ENCODE assay signal across 27 cellular contexts in the genomic region with DNA sequence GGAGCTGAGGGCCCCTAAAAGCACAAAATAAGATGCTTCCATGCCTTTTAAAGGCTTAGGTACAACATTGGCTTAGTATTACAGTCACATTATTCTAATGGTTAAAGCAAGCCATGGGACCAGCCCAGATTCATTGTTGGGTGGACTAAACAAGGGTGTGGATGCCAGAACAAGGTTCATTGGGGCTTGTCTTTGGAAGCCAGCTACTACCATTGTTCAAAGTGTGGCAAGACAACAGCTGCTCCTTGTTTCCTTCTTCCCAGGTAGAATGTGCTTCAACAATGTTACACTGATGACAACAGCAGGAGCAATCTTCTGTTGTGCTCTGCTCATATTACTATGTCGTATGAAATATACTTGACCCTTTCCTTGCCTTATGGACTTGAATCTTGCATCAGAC.
A peak's percentile ranks its signal among the peaks of the same experiment; 100 is the strongest.
DNase-seq lines count a peak whose midpoint lies in the region; ATAC-seq, FAIRE-seq and TF ChIP-seq lines count a peak whose summit lies in the region.
"Had no signal": no experiment of that assay in that cellular context is flagged by ENCODE, and none has a peak within 500 bp of the region (broad histone marks: within the 10 kb centered on the region; RNA-seq: fewer than 3 reads in every experiment).

No MANE protein-coding gene starts in this region.

- no peaks in the 10 kb centered on the region for H3K4me1 ChIP-seq in IMR-90 (ENCODE audit: control insufficient read depth, insufficient read depth, low read length)
- H3K4me1 ChIP-seq in body of pancreas = peaks cover 11% of the 10 kb centered on the region
- H3K4me1 ChIP-seq in pancreas = no peaks in the 10 kb centered on the region
- H3K4me1 ChIP-seq: BE2C, BLaER1 had no signal

- CTCF ChIA-PET in IMR-90 (lab: Yijun Ruan, JAX) = no interaction called here

- H3K14ac ChIP-seq in IMR-90 (replicated peaks; ENCODE audit: low read depth, low read length) = no peak overlapping the region

- no peak overlapping the region for H3K27ac ChIP-seq in IMR-90 (ENCODE audit: insufficient read depth, low read length)
- no peak overlapping the region for H3K27ac ChIP-seq in body of pancreas
- no peak overlapping the region for H3K27ac ChIP-seq in pancreas
- H3K27ac ChIP-seq: BLaER1 had no signal

- H2AFZ ChIP-seq in IMR-90 (replicated peaks; ENCODE audit: low read length, poor library complexity) = no peak overlapping the region

- H3K4me2 ChIP-seq in IMR-90 (ENCODE audit: low read depth, low read length) = no peak overlapping the region
- H3K4me2 ChIP-seq: BLaER1 had no signal

- H3K79me1 ChIP-seq in IMR-90 (ENCODE audit: low read depth in 1 of 2, low read length in 2 of 2) = no peaks in the 10 kb centered on the region

- TF ChIP-seq CTCF in IMR-90 (conservative IDR thresholded peaks at IDR 0.05; ENCODE audit: low read depth, low read length) (no peak), body of pancreas (IDR thresholded peaks at IDR 0.05) (no peak), pancreas (IDR thresholded peaks at IDR 0.05) (no peak)

- intact Hi-C loops in IMR-90 (cut with micrococcal nuclease) = no loop called here
- intact Hi-C loops in body of pancreas (cut with DNase I) = no loop called here
- intact Hi-C loops in pancreas (cut with DNase I) = no loop called here

- FAIRE-seq in pancreas (lab: Jason Lieb, UNC) = no peak
- FAIRE-seq: A204.1, GM12878, GM12892, GM18507 had no signal

- H4K91ac ChIP-seq in IMR-90 (ENCODE audit: insufficient read depth, low read depth, low read length) = no peak overlapping the region

- no peaks in the 10 kb centered on the region for H3K36me3 ChIP-seq in IMR-90 (ENCODE audit: control insufficient read depth, insufficient read depth, low read length)
- H3K36me3 ChIP-seq in body of pancreas (replicated peaks in 1 of 2; ENCODE audit: insufficient read depth in 1 of 2, low read depth in 2 of 2) = no peaks in the 10 kb centered on the region
- no peaks in the 10 kb centered on the region for H3K36me3 ChIP-seq in pancreas
- H3K36me3 ChIP-seq: BE2C, BLaER1 had no signal

- no peaks in the 10 kb centered on the region for H3K9me3 Mint-ChIP-seq in activated naive CD4-positive, alpha-beta T cell treated with anti-CD3 and anti-CD28 coated beads, Interleukin-2, amount 50 U/mL, for 72 hours
- H3K9me3 Mint-ChIP-seq: CD14-positive monocyte; CD4-positive, alpha-beta memory T cell; CD4-positive, CD25-positive, alpha-beta regulatory T cell; CD8-positive, alpha-beta memory T cell had no signal

- no peak overlapping the region for H3K9ac ChIP-seq in IMR-90 (ENCODE audit: low read depth, low read length)
- H3K9ac ChIP-seq: BLaER1 had no signal

- in situ Hi-C loops in IMR-90 (cut with MboI; ENCODE audit: low sequenced_read_pairs) = no loop called here

- H4K5ac ChIP-seq in IMR-90 (ENCODE audit: low read depth, low read length) = no peak overlapping the region

- H3K18ac ChIP-seq in IMR-90 (ENCODE audit: low read depth, low read length) = no peak overlapping the region

- no peak overlapping the region for H3K27ac Mint-ChIP-seq in activated naive CD4-positive, alpha-beta T cell treated with anti-CD3 and anti-CD28 coated beads, Interleukin-2, amount 50 U/mL, for 72 hours
- H3K27ac Mint-ChIP-seq: CD14-positive monocyte; CD4-positive, alpha-beta memory T cell; CD4-positive, CD25-positive, alpha-beta regulatory T cell; CD8-positive, alpha-beta memory T cell had no signal

- H4K20me1 ChIP-seq in IMR-90 (ENCODE audit: insufficient read depth, low read length) = no peaks in the 10 kb centered on the region
- H4K20me1 ChIP-seq: BLaER1 had no signal

- no peak overlapping the region for H3K4ac ChIP-seq in IMR-90 (ENCODE audit: low read depth, low read length)

- H3K23ac ChIP-seq in IMR-90 (ENCODE audit: low read depth, low read length) = no peak overlapping the region

- no peak for DNase-seq in IMR-90
- peak in 2 of 4 donors; percentile 24 to 39 for DNase-seq in body of pancreas
- DNase-seq in pancreas = peak in 1 of 6 donors; percentile 17
- no peak for DNase-seq in SIG-M5 (lab: John Stamatoyannopoulos, UW)
- DNase-seq in activated naive CD4-positive, alpha-beta T cell treated with anti-CD3 and anti-CD28 coated beads, Interleukin-2, amount 50 U/mL, for 72 hours (ENCODE audit: low spot score in 2 of 2) = no peak
- DNase-seq in erythroblast (lab: John Stamatoyannopoulos, UW) = no peak
- DNase-seq: 8988T; ACHN; BE2C; C1 segment of cervical spinal cord; CD4-positive, alpha-beta memory T cell; CD4-positive, CD25-positive, alpha-beta regulatory T cell; CD8-positive, alpha-beta memory T cell; COR-L47; DMS 273 treated with DMSO at 0.1 percent for 48 hours; DMS153; DMS53; DMS79; DND-41; EL; GDM1 had no signal

- 0 out of 2 replicates have a peak, but pooled peaks cover 3% of the 10 kb centered on the region for H3K9me3 ChIP-seq in IMR-90 (ENCODE audit: control insufficient read depth, insufficient read depth, low read length)
- H3K9me3 ChIP-seq in body of pancreas = no peaks in the 10 kb centered on the region
- H3K9me3 ChIP-seq in pancreas = no peaks in the 10 kb centered on the region
- H3K9me3 ChIP-seq: BE2C, BLaER1 had no signal

- no peak overlapping the region for H2AK5ac ChIP-seq in IMR-90 (ENCODE audit: low read depth, low read length)

- no CpG with 5 or more reads among the region's 1 CpG for WGBS in IMR-90 (ENCODE audit: extremely low coverage in 2 of 2, insufficient read length in 1 of 2), 2 experiments
- 41% methylated on average over 1 of the region's 1 CpG for WGBS in body of pancreas, 2 donors
- WGBS in pancreas, 2 donors = 43 to 53% methylated on average over 1 of the region's 1 CpG

- TF ChIP-seq POLR2A in IMR-90 (IDR thresholded peaks at IDR 0.05; ENCODE audit: low read depth, low read length) (no peak), body of pancreas (IDR thresholded peaks at IDR 0.05) (no peak), erythroblast (IDR thresholded peaks at IDR 0.05; ENCODE audit: low read length) (no peak)

- no peak overlapping the region for H2BK5ac ChIP-seq in IMR-90 (ENCODE audit: low read depth, low read length, poor library complexity, severe bottlenecking)

- no peaks in the 10 kb centered on the region for H3K36me3 Mint-ChIP-seq in activated naive CD4-positive, alpha-beta T cell treated with anti-CD3 and anti-CD28 coated beads, Interleukin-2, amount 50 U/mL, for 72 hours
- H3K36me3 Mint-ChIP-seq: CD14-positive monocyte; CD4-positive, alpha-beta memory T cell; CD4-positive, CD25-positive, alpha-beta regulatory T cell; CD8-positive, alpha-beta memory T cell had no signal

- dilution Hi-C loops in IMR-90 (cut with HindIII; ENCODE audit: low sequenced_read_pairs, unreplicated experiment) = no loop called here

- no peak overlapping the region for H2BK120ac ChIP-seq in IMR-90 (ENCODE audit: low read depth, low read length)

- no peak for ATAC-seq in IMR-90 (ENCODE audit: low read depth)
- ATAC-seq in body of pancreas = peak; percentile 33
- peak; percentile 37 to 76 (median 47) for ATAC-seq in pancreas
- no peak for ATAC-seq in activated naive CD4-positive, alpha-beta T cell treated with anti-CD3 and anti-CD28 coated beads, Interleukin-2, amount 50 U/mL, for 72 hours
- ATAC-seq: GM12878 had no signal

- H2BK20ac ChIP-seq in IMR-90 (ENCODE audit: low read depth, low read length) = no peak overlapping the region

- H3K27me3 ChIP-seq in IMR-90 (ENCODE audit: control insufficient read depth, insufficient read depth, low read length) (no peaks in the 10 kb centered on the region), body of pancreas (no peaks in the 10 kb centered on the region), pancreas (no peaks in the 10 kb centered on the region)
- H3K27me3 ChIP-seq: BE2C, BLaER1 had no signal

- POLR2A ChIA-PET in IMR-90 (lab: Charles Lee; ENCODE audit: unreplicated experiment) = no interaction called here

- TF ChIP-seq RAD21 in IMR-90 (IDR thresholded peaks at IDR 0.05; ENCODE audit: low read length) = no peak

- H3K4me3 ChIP-seq in IMR-90 (ENCODE audit: insufficient read depth, low read depth, low read length) (no peak overlapping the region), body of pancreas (no peak overlapping the region), pancreas (no peak overlapping the region)
- H3K4me3 ChIP-seq: BLaER1, GM12878 had no signal

- BruUV-seq in IMR-90 (replicated peaks; lab: Mats Ljungman, UMichigan) = no TSS peak

- peak overlapping the region; percentile 24 for H2AK9ac ChIP-seq in IMR-90 (replicated peaks; ENCODE audit: low read depth, low read length, poor library complexity)

- H2BK15ac ChIP-seq in IMR-90 (ENCODE audit: low read depth, low read length) = no peak overlapping the region

- no peak overlapping the region for H3K56ac ChIP-seq in IMR-90 (ENCODE audit: extremely low read depth, insufficient read depth, low read length)

- H3K9me1 ChIP-seq in IMR-90 (ENCODE audit: insufficient read depth, low read length) = no peaks in the 10 kb centered on the region

- no peak overlapping the region for H4K8ac ChIP-seq in IMR-90 (ENCODE audit: low read depth in 2 of 2, low read length in 2 of 2)

TF ChIP-seq in IMR-90, 13 proteins besides CTCF, POLR2A, EP300 and RAD21:
- TF ChIP-seq MAFK (IDR thresholded peaks at IDR 0.05; ENCODE audit: low read depth, low read length) (no peak), MAZ (IDR thresholded peaks at IDR 0.05; ENCODE audit: borderline replicate concordance, low read depth, low read length) (no peak), CHD1 (IDR thresholded peaks at IDR 0.05; ENCODE audit: low read depth, low read length) (no peak), NFE2L2 (IDR thresholded peaks at IDR 0.05; ENCODE audit: low read depth, low read length) (no peak), FOS (IDR thresholded peaks at IDR 0.05; ENCODE audit: low read depth, low read length) (no peak), CEBPB (IDR thresholded peaks at IDR 0.05; ENCODE audit: low read depth, low read length) (no peak), RFX5 (IDR thresholded peaks at IDR 0.05; ENCODE audit: low read depth, low read length) (no peak), MXI1 (IDR thresholded peaks at IDR 0.05; ENCODE audit: borderline replicate concordance, low read depth, low read length) (no peak), BHLHE40 (IDR thresholded peaks at IDR 0.05; ENCODE audit: low read depth, low read length) (no peak), SMC3 (IDR thresholded peaks at IDR 0.05; ENCODE audit: low read depth, low read length) (no peak)
- TF ChIP-seq, protein P1, sequence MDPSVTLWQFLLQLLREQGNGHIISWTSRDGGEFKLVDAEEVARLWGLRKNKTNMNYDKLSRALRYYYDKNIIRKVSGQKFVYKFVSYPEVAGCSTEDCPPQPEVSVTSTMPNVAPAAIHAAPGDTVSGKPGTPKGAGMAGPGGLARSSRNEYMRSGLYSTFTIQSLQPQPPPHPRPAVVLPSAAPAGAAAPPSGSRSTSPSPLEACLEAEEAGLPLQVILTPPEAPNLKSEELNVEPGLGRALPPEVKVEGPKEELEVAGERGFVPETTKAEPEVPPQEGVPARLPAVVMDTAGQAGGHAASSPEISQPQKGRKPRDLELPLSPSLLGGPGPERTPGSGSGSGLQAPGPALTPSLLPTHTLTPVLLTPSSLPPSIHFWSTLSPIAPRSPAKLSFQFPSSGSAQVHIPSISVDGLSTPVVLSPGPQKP (IDR thresholded peaks at IDR 0.05; ENCODE audit: borderline replicate concordance, low read depth, low read length) = no peak
TF ChIP-seq in IMR-90: peak in this region for 0.

Comparison
In these comparisons a context has a peak if more than half of its experiments do, and no peak if none do; other contexts are left out.
1. ATAC-seq: peak in body of pancreas (single experiment) and pancreas (4 of 4); none in IMR-90 (single experiment) and activated naive CD4-positive, alpha-beta T cell treated with anti-CD3 and anti-CD28 coated beads, Interleukin-2, amount 50 U/mL, for 72 hours (0 of 2).